1 cellular context compared by ENCODE assay signal in genomic region chr11:129157080-129157479, GRCh38. TPM values are rescaled to one million over a fixed set of nuclear protein-coding genes. Genes with fewer than 3 reads are reported as not detected.
"Had no signal": no experiment of that assay in that cellular context is flagged by ENCODE, and none has a peak within 500 bp of the region (broad histone marks: within the 10 kb centered on the region; RNA-seq: fewer than 3 reads in every experiment).

No MANE protein-coding gene starts in this region.

RNA-seq across cellular contexts. Expression of gene ARHGAP32, which starts 35.0 kb away (rescaled TPM):
- polyA plus RNA-seq: K562 had no signal
